11 cellular contexts compared by ENCODE assay signal in the genomic region with DNA sequence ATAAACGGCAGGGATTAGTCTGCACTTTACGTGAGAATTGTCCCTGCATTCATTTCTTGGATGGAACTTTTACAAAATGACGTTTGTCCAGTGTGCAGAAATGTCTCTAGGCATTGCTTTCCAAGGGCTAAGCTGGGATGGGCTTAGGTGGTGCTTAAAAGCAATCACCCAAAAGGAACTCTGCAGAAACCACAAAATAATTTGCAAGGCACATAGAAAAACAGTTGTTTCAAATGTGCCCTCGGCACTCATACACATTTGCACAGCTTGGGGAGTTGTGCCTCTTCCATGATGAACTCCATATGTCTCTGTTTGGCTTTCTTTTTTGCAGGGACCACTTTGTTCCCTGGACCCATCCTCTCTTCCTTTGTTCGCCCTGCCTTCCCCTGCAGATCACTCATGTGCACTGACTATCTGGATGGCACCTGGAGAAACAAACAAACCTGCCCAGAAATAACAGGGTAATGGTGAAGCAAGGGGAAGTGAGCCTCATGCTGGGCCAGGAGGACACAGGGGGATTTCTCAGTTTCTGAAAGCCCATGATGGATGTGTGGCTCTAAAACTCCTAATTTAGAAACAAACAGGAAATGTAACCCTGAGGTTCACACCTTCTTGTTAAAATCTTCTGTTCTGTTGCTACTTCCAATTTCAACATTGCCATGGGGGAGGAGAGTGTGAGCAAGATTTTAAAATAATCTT.
DNase-seq lines count a peak whose midpoint lies in the region; ATAC-seq and TF ChIP-seq lines count a peak whose summit lies in the region.
"Had no signal": no experiment of that assay in that cellular context is flagged by ENCODE, and none has a peak within 500 bp of the region (broad histone marks: within the 10 kb centered on the region; RNA-seq: fewer than 3 reads in every experiment).

No MANE protein-coding gene starts in this region.

- no peaks in the 10 kb centered on the region for H3K9me2 ChIP-seq in Karpas-422 (replicated peaks; ENCODE audit: insufficient read depth, low read length)

- H3K4me1 ChIP-seq in Karpas-422 (ENCODE audit: low read length): no peaks in the 10 kb centered on the region

- H3K9me3 ChIP-seq in Karpas-422 (ENCODE audit: low read length): no peaks in the 10 kb centered on the region

- no peak overlapping the region for H3K4me3 ChIP-seq in GM06990 (replicated peaks; ENCODE audit: low read depth, low read length)
- H3K4me3 ChIP-seq in Karpas-422 (ENCODE audit: low read length): no peak overlapping the region

- H3K27me3 ChIP-seq in GM06990 (replicated peaks; ENCODE audit: control insufficient read depth, insufficient read depth, low read length) (no peaks in the 10 kb centered on the region), Karpas-422 (ENCODE audit: low read length) (no peaks in the 10 kb centered on the region)

- no peak for TF ChIP-seq CTCF in GM06990 (IDR thresholded peaks at IDR 0.05; ENCODE audit: insufficient read depth, low read length, poor library complexity, severe bottlenecking)

- H3K4me2 ChIP-seq in Karpas-422 (ENCODE audit: low read depth, low read length, poor library complexity, severe bottlenecking): no peak overlapping the region

- no peak overlapping the region for H3K27ac ChIP-seq in Karpas-422 (ENCODE audit: low read length)

- ATAC-seq in GM19372 (IDR thresholded peaks at IDR 0.05; ENCODE audit: low read depth, unreplicated experiment) (peak; percentile 80), HG03064 (IDR thresholded peaks at IDR 0.05; ENCODE audit: low read depth, unreplicated experiment) (peak; percentile 89)

- H3K79me2 ChIP-seq in Karpas-422 (ENCODE audit: low read length): no peaks in the 10 kb centered on the region

- DNase-seq in GM06990 (ENCODE audit: extremely low read depth, insufficient read length) (peak; percentile 63), astrocyte of the hippocampus (ENCODE audit: low read depth, low spot score) (peak; percentile 21), Karpas-422 (no peak), retina (no peak), NCI-H187 treated with DMSO at 0.1 percent for 48 hours (lab: John Stamatoyannopoulos, UW) (no peak)
- DNase-seq in stimulated activated CD8-positive, alpha-beta memory T cell treated with anti-CD3 and anti-CD28 coated beads, Interleukin-4, amount 100 ng/mL, for 48 hours: no peak
- DNase-seq: activated T-cell treated with anti-CD3 and anti-CD28 coated beads, Interleukin-2, amount 50 U/mL, for 24 hours; NCI-H510A; T-helper 9 cell had no signal

- H2AFZ ChIP-seq in Karpas-422 (ENCODE audit: low read length): no peak overlapping the region

- H3K36me3 ChIP-seq in GM06990 (ENCODE audit: control insufficient read depth, insufficient read depth, low read length) (no peaks in the 10 kb centered on the region), Karpas-422 (ENCODE audit: insufficient read depth, low read length) (no peaks in the 10 kb centered on the region)

- H4K20me1 ChIP-seq in Karpas-422 (ENCODE audit: insufficient read depth, low read depth, low read length): no peaks in the 10 kb centered on the region

- H3K9ac ChIP-seq in Karpas-422 (ENCODE audit: low read length): no peak overlapping the region

Comparison
In these comparisons a context has a peak if more than half of its experiments do, and no peak if none do; other contexts are left out.
1. DNase-seq: peak in GM06990 (single experiment) and astrocyte of the hippocampus (single experiment); none in stimulated activated CD8-positive, alpha-beta memory T cell treated with anti-CD3 and anti-CD28 coated beads, Interleukin-4, amount 100 ng/mL, for 48 hours (single experiment), Karpas-422 (single experiment), retina (single experiment) and NCI-H187 treated with DMSO at 0.1 percent for 48 hours (single experiment).